ENCODE assay signal across 8 cellular contexts in genomic region chrX:130401415-130402210, GRCh38. TPM values are rescaled to one million over a fixed set of nuclear protein-coding genes. Genes with fewer than 3 reads are reported as not detected.
DNase-seq lines count a peak whose midpoint lies in the region; ATAC-seq, FAIRE-seq and TF ChIP-seq lines count a peak whose summit lies in the region.

A gene with protein sequence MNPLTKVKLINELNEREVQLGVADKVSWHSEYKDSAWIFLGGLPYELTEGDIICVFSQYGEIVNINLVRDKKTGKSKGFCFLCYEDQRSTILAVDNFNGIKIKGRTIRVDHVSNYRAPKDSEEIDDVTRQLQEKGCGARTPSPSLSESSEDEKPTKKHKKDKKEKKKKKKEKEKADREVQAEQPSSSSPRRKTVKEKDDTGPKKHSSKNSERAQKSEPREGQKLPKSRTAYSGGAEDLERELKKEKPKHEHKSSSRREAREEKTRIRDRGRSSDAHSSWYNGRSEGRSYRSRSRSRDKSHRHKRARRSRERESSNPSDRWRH (plus strand): TSS chrX:130401987. CDS start chrX:130402033, 46 bp downstream.

- H3K56ac ChIP-seq in H1 (replicated peaks; ENCODE audit: insufficient read length, low read depth, low read length) (peak within 1 kb of the TSS; percentile 16), mesendoderm (ENCODE audit: low read length) (peak within 1 kb of the TSS; percentile 81)

- no peak for TF ChIP-seq CTCF in H1 (IDR thresholded peaks at IDR 0.05; ENCODE audit: control extremely low read depth in 1 of 3, insufficient read depth in 1 of 3, low read depth in 1 of 3, low read length in 3 of 3)

- no peak for TF ChIP-seq RAD21 in H1 (IDR thresholded peaks at IDR 0.05 in 1 of 2, conservative IDR thresholded peaks at IDR 0.05 in 1 of 2; ENCODE audit: low read depth in 2 of 2, low read length in 2 of 2)

- peak within 1 kb of the TSS; percentile 71 to 74 for H3K4me2 ChIP-seq in H1 (ENCODE audit: insufficient read depth in 1 of 2, low read depth in 2 of 2, low read length in 2 of 2)
- peak within 1 kb of the TSS; percentile 67 for H3K4me2 ChIP-seq in mesendoderm (ENCODE audit: low read length)

- H3K9me3 ChIP-seq in H1 (ENCODE audit: insufficient read depth in 2 of 2, low read depth in 1 of 2, low read length in 1 of 2): no peaks in the 10 kb centered on the region

- H3K79me2 ChIP-seq in H1 (ENCODE audit: control insufficient read depth in 1 of 2, insufficient read depth in 2 of 2, low read length in 2 of 2) (peaks cover 0 to 10% of the 10 kb centered on the region in 2 experiments; a peak in 1 of 4 replicates), mesendoderm (ENCODE audit: control insufficient read depth, insufficient read depth, low read length) (peaks cover 3% of the 10 kb centered on the region)

- H2AFZ ChIP-seq in H1 (ENCODE audit: low read length): peak within 1 kb of the TSS; percentile 94

- H4K91ac ChIP-seq in H1 (replicated peaks; ENCODE audit: insufficient read length, low read length): no peak within 1 kb of the TSS

- H3K79me1 ChIP-seq in H1 (ENCODE audit: low read depth, low read length) (no peaks in the 10 kb centered on the region), mesendoderm (ENCODE audit: low read length) (no peaks in the 10 kb centered on the region)

- H3K27ac ChIP-seq in H1 (ENCODE audit: low read depth, low read length) (peak within 1 kb of the TSS; percentile 85; the same call in 1 of the 2 replicates), mesendoderm (ENCODE audit: low read depth, low read length) (no peak within 1 kb of the TSS)

- TF ChIP-seq POLR2A in H1 (IDR thresholded peaks at IDR 0.05; ENCODE audit: control extremely low read depth in 1 of 2, low read depth in 2 of 2, low read length in 2 of 2): peak in 1 of 2 experiments; percentile 36; a peak in 1 of 3 replicates

- POLR2A ChIA-PET in H1 (lab: Charles Lee; ENCODE audit: partially characterized antibody): no interaction called here

- H4K8ac ChIP-seq in H1 (ENCODE audit: extremely low read depth, insufficient read depth, low read length) (peak within 1 kb of the TSS; percentile 51; the same call in 1 of the 2 replicates), mesendoderm (ENCODE audit: low read depth, low read length) (no peak within 1 kb of the TSS)

- H3K23me2 ChIP-seq in H1 (ENCODE audit: low read depth, low read length): peaks cover 3% of the 10 kb centered on the region; the same call in 1 of the 2 replicates

- no peak within 1 kb of the TSS for H3K23ac ChIP-seq in H1 (ENCODE audit: insufficient read length)
- no peak within 1 kb of the TSS for H3K23ac ChIP-seq in mesendoderm (ENCODE audit: low read length)

- no peaks in the 10 kb centered on the region; a peak in 1 of 7 replicates for H3K27me3 ChIP-seq in H1 (replicated peaks in 1 of 4; ENCODE audit: control insufficient read depth in 3 of 4, extremely low read depth in 1 of 4, insufficient read depth in 3 of 4, low read length in 3 of 4)
- no peaks in the 10 kb centered on the region for H3K27me3 ChIP-seq in mesendoderm (ENCODE audit: insufficient read depth, low read length, poor library complexity)

- peak; percentile 93 for FAIRE-seq in H1 (lab: Jason Lieb, UNC)

- H2AK5ac ChIP-seq in H1 (ENCODE audit: low read depth, low read length): no peak within 1 kb of the TSS
- no peak within 1 kb of the TSS for H2AK5ac ChIP-seq in mesendoderm (ENCODE audit: low read length)

- peaks cover 2% of the 10 kb centered on the region for H3K27me3 Mint-ChIP-seq in activated CD8-positive, alpha-beta memory T cell treated with anti-CD3 and anti-CD28 coated beads, Interleukin-2, amount 10 ng/mL, durations not matched to agents 7 days and 5 days

- H2BK20ac ChIP-seq in H1 (ENCODE audit: low read length): no peak within 1 kb of the TSS

- DNase-seq in COLO829 (ENCODE audit: low spot score): peak; percentile 90
- peak; percentile 81 for DNase-seq in HPDE6-E6E7 (ENCODE audit: extremely low spot score)
- DNase-seq in NOMO-1 (lab: John Stamatoyannopoulos, UW; ENCODE audit: unreplicated experiment in 2 of 2): peak; percentile 38 to 75
- DNase-seq in activated CD8-positive, alpha-beta memory T cell treated with anti-CD3 and anti-CD28 coated beads, Interleukin-2, amount 10 ng/mL, durations not matched to agents 7 days and 5 days: peak; percentile 75
- DNase-seq in H1 (ENCODE audit: low read depth in 1 of 2, low spot score in 2 of 2): peak; percentile 31 to 67
- peak; percentile 82 for DNase-seq in mesendoderm
- peak; percentile 32 for DNase-seq in stimulated activated CD8-positive, alpha-beta memory T cell treated with anti-CD3 and anti-CD28 coated beads, Interleukin-15, amount 100 ng/mL, for 24 hours (ENCODE audit: low read depth)

- no peaks in the 10 kb centered on the region for H3K9me3 Mint-ChIP-seq in activated CD8-positive, alpha-beta memory T cell treated with anti-CD3 and anti-CD28 coated beads, Interleukin-2, amount 10 ng/mL, durations not matched to agents 7 days and 5 days (ENCODE audit: low read depth)

- H3K4ac ChIP-seq in H1 (replicated peaks; ENCODE audit: insufficient read length, low read depth, low read length) (peak within 1 kb of the TSS; percentile 78), mesendoderm (ENCODE audit: low read depth, low read length) (peak within 1 kb of the TSS; percentile 68)

- no peaks in the 10 kb centered on the region; a peak in 2 of 7 replicates for H3K4me1 ChIP-seq in H1 (replicated peaks in 1 of 4; ENCODE audit: control insufficient read depth in 3 of 4, insufficient read depth in 4 of 4, low read length in 3 of 4)
- no peaks in the 10 kb centered on the region for H3K4me1 ChIP-seq in mesendoderm (ENCODE audit: control insufficient read depth, low read depth, low read length)

- H2BK5ac ChIP-seq in H1 (ENCODE audit: low read depth, low read length): no peak within 1 kb of the TSS
- H2BK5ac ChIP-seq in mesendoderm (ENCODE audit: low read length): no peak within 1 kb of the TSS

- H2BK15ac ChIP-seq in H1 (ENCODE audit: low read length) (no peak within 1 kb of the TSS), mesendoderm (replicated peaks; ENCODE audit: low read depth) (no peak within 1 kb of the TSS)

- H3K4me3 Mint-ChIP-seq in activated CD8-positive, alpha-beta memory T cell treated with anti-CD3 and anti-CD28 coated beads, Interleukin-2, amount 10 ng/mL, durations not matched to agents 7 days and 5 days: peak within 1 kb of the TSS; percentile 89

- CTCF ChIA-PET in activated CD8-positive, alpha-beta memory T cell treated with anti-CD3 and anti-CD28 coated beads, Interleukin-2, amount 10 ng/mL, durations not matched to agents 7 days and 5 days (lab: Charles Lee): interaction anchor here (0.7 kb wide), 1 partner anchor 72 kb away, joined by 3 read pairs; no protein-coding TSS in a partner anchor
- CTCF ChIA-PET in H1 (lab: Charles Lee; ENCODE audit: partially characterized antibody): interaction anchor here (0.6 to 1.3 kb wide), 2 partner anchors 8 to 497 kb away, joined by 3 read pairs; no protein-coding TSS in a partner anchor

- H3K27ac Mint-ChIP-seq in activated CD8-positive, alpha-beta memory T cell treated with anti-CD3 and anti-CD28 coated beads, Interleukin-2, amount 10 ng/mL, durations not matched to agents 7 days and 5 days: peak within 1 kb of the TSS; percentile 91

- no peak for TF ChIP-seq EP300 in H1 (IDR thresholded peaks at IDR 0.05; ENCODE audit: borderline replicate concordance in 1 of 2, low read depth in 2 of 2, low read length in 2 of 2)

- peaks cover 16% of the 10 kb centered on the region for H3K36me3 Mint-ChIP-seq in activated CD8-positive, alpha-beta memory T cell treated with anti-CD3 and anti-CD28 coated beads, Interleukin-2, amount 10 ng/mL, durations not matched to agents 7 days and 5 days

- no peaks in the 10 kb centered on the region for H4K20me1 ChIP-seq in H1 (replicated peaks in 1 of 2; ENCODE audit: control insufficient read depth in 1 of 2, insufficient read depth in 2 of 2, low read length in 2 of 2)

- H3K4me3 ChIP-seq in H1 (ENCODE audit: extremely low read depth in 1 of 4, insufficient read depth in 2 of 4, low read depth in 3 of 4, low read length in 4 of 4): peak within 1 kb of the TSS; percentile 51 to 93 (median 76)
- peak within 1 kb of the TSS; percentile 52 for H3K4me3 ChIP-seq in mesendoderm (ENCODE audit: low read length)

- H3K14ac ChIP-seq in H1 (ENCODE audit: insufficient read length): no peak within 1 kb of the TSS

- peak; percentile 95 for ATAC-seq in GM19467 (IDR thresholded peaks at IDR 0.05; ENCODE audit: unreplicated experiment)
- ATAC-seq in activated CD8-positive, alpha-beta memory T cell treated with anti-CD3 and anti-CD28 coated beads, Interleukin-2, amount 10 ng/mL, durations not matched to agents 7 days and 5 days: peak; percentile 96

- H2BK12ac ChIP-seq in H1 (ENCODE audit: low read depth, low read length): no peak within 1 kb of the TSS

- H3K4me1 Mint-ChIP-seq in activated CD8-positive, alpha-beta memory T cell treated with anti-CD3 and anti-CD28 coated beads, Interleukin-2, amount 10 ng/mL, durations not matched to agents 7 days and 5 days: peaks cover 24% of the 10 kb centered on the region

- WGBS in H1 (ENCODE audit: extremely low coverage in 1 of 2, insufficient coverage in 1 of 2, insufficient read length in 1 of 2, insufficient replicate concordance in 2 of 2, low coverage in 1 of 2, low lambda C conversion rate in 2 of 2, missing lambda C conversion rate in 1 of 2), 2 experiments: 6% methylated on average over 7 of the region's 47 CpGs; no CpG with 5 or more reads in 1 of the 2 experiments
- WGBS in mesendoderm (ENCODE audit: extremely low coverage, insufficient coverage, low lambda C conversion rate): no CpG with 5 or more reads among the region's 47 CpGs

- no peak within 1 kb of the TSS for H2BK120ac ChIP-seq in H1 (replicated peaks; ENCODE audit: low read depth, low read length)
- H2BK120ac ChIP-seq in mesendoderm (ENCODE audit: low read depth, low read length): no peak within 1 kb of the TSS

- H3K36me3 ChIP-seq in H1 (ENCODE audit: control insufficient read depth in 2 of 4, insufficient read depth in 4 of 4, low read length in 3 of 4): peaks cover 0 to 10% (median 4%) of the 10 kb centered on the region in 4 experiments; a peak in 4 of 8 replicates
- no peaks in the 10 kb centered on the region for H3K36me3 ChIP-seq in mesendoderm (ENCODE audit: control insufficient read depth, insufficient read depth, low read length)

- H3K18ac ChIP-seq in H1 (ENCODE audit: extremely low read depth, low read length): no peak within 1 kb of the TSS
- H3K18ac ChIP-seq in mesendoderm (ENCODE audit: low read length): no peak within 1 kb of the TSS

- H3K9ac ChIP-seq in H1 (replicated peaks in 1 of 4; ENCODE audit: extremely low read depth in 1 of 4, low read depth in 3 of 4, low read length in 3 of 4) (peak within 1 kb of the TSS; percentile 45 to 79 (median 70)), mesendoderm (ENCODE audit: low read length) (peak within 1 kb of the TSS; percentile 74)

- peak within 1 kb of the TSS; percentile 59 for H4K5ac ChIP-seq in H1 (ENCODE audit: insufficient read length, low read depth, low read length)
- no peak within 1 kb of the TSS for H4K5ac ChIP-seq in mesendoderm (ENCODE audit: low read length)

RNA-seq across cellular contexts. Expression of the gene that starts here (rescaled TPM):
- total RNA-seq in activated CD8-positive, alpha-beta memory T cell treated with anti-CD3 and anti-CD28 coated beads, Interleukin-2, amount 10 ng/mL, durations not matched to agents 7 days and 5 days: 10 to 100 TPM; 25.0 to 26.4 TPM
- total RNA-seq in H1 (2021; fragmentation: NEBNext Ultra II Directional; extraction: Animal tissue kit (Norgen Biotek cat#: 25700)): 22.5 and 23.2 TPM in 2 replicates
- 6.7 and 10.8 TPM in 2 replicates for polyA plus RNA-seq in H1 (2011; rRNA removed)
- polyA plus RNA-seq in H1 (2011; cell fraction: cytosol; rRNA removed): 15.8 TPM
- polyA plus RNA-seq in H1 (2011; cell fraction: nucleus; rRNA removed): 5.1 TPM
- polyA plus RNA-seq in H1 (2012, experiment 1 of 2): 21.8 to 34.9 TPM (median 22.6 TPM) in 4 replicates
- polyA plus RNA-seq in H1 (2012, experiment 2 of 2): 10.0 TPM
- 38.8 TPM for polyA plus RNA-seq in H1 (2013, experiment 1 of 2)
- polyA plus RNA-seq in H1 (2013, experiment 2 of 2): 36.0 TPM
- 5.5 and 7.6 TPM in 2 replicates for polyA minus RNA-seq in H1 (2011; rRNA and poly(A)+ RNA removed)
- polyA minus RNA-seq in H1 (2011; cell fraction: cytosol; rRNA and poly(A)+ RNA removed): 4.8 TPM
- 5.5 TPM for polyA minus RNA-seq in H1 (2011; cell fraction: nucleus; rRNA and poly(A)+ RNA removed)
- 37.2 TPM for polyA plus RNA-seq in mesendoderm (2013, experiment 1 of 2)
- 35.8 TPM for polyA plus RNA-seq in mesendoderm (2013, experiment 2 of 2)

Comparison
In these comparisons a context has a peak if more than half of its experiments do, and no peak if none do; other contexts are left out.
1. DNase-seq: peak in every context shown above with its lines; median percentile 90 in COLO829; 82 in mesendoderm; 81 in HPDE6-E6E7; 75 in activated CD8-positive, alpha-beta memory T cell treated with anti-CD3 and anti-CD28 coated beads, Interleukin-2, amount 10 ng/mL, durations not matched to agents 7 days and 5 days; 56 in NOMO-1; 49 in H1; 32 in stimulated activated CD8-positive, alpha-beta memory T cell treated with anti-CD3 and anti-CD28 coated beads, Interleukin-15, amount 100 ng/mL, for 24 hours.